ENCODE assay signal across 15 cellular contexts in the genomic region with DNA sequence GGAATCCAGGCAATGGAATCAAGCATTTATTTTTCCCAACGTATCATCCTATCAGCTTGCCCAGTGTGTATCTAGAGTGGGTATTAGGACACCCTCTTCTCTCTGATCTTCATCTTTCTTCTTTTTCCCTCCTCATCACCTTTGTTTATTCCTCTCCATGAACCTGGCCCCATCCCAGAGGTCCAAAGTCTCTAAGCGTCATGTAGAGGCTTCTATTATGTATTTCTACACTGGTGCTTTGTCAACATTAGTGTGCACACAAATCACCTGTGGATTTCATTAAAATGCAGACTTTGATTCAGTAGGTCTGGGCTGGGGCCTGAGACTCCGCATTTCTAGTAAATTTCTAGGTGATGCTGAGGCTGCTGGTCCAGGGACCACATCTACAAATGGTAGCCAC. TPM values are rescaled to one million over a fixed set of nuclear protein-coding genes. Genes with fewer than 3 reads are reported as not detected.
DNase-seq lines count a peak whose midpoint lies in the region; ATAC-seq, FAIRE-seq and TF ChIP-seq lines count a peak whose summit lies in the region.
"Had no signal": no experiment of that assay in that cellular context is flagged by ENCODE, and none has a peak within 500 bp of the region (broad histone marks: within the 10 kb centered on the region; RNA-seq: fewer than 3 reads in every experiment).

No MANE protein-coding gene starts in this region.

- CTCF ChIA-PET in HepG2 (lab: Yijun Ruan, JAX; ENCODE audit: low intra/inter-chr PET ratio, low total read pairs), result interaction anchor here (1.0 to 1.8 kb wide), 2 partner anchors 20 to 101 kb away, joined by 3 to 8 read pairs; partner anchors contain the start of gene PIP5K1B

- H3K36me3 Mint-ChIP-seq in activated T-helper 2 cell treated with anti-CD3 and anti-CD28 coated beads, Interferon-gamma antibody, Interleukin-2, Interleukin-4, amounts not matched to agents 10 μg/mL and 5 μg/mL and 100 μg/mL, durations not matched to agents 14 hours and 24 hours and 36 hours (ENCODE audit: low read depth), result no peaks in the 10 kb centered on the region
- peaks cover 6 to 8% of the 10 kb centered on the region in 2 donors for H3K36me3 Mint-ChIP-seq in stimulated activated naive B cell treated with anti-CD40 and anti-IgM and Interleukin-4, amounts not matched to agents 10 μg/mL and 1 μg/mL and 100 μg/mL, for 72 hours
- H3K36me3 Mint-ChIP-seq in HFFc6 (ENCODE audit: low read depth), result no peaks in the 10 kb centered on the region
- H3K36me3 Mint-ChIP-seq: CD4-positive, CD25-positive, alpha-beta regulatory T cell; IgD-negative memory B cell had no signal

- BruUV-seq in HepG2 (replicated peaks; lab: Mats Ljungman, UMichigan), result no TSS peak

- peaks cover 36% of the 10 kb centered on the region for H3K4me1 Mint-ChIP-seq in activated T-helper 2 cell treated with anti-CD3 and anti-CD28 coated beads, Interferon-gamma antibody, Interleukin-2, Interleukin-4, amounts not matched to agents 10 μg/mL and 5 μg/mL and 100 μg/mL, durations not matched to agents 14 hours and 24 hours and 36 hours (ENCODE audit: low read depth)
- H3K4me1 Mint-ChIP-seq in stimulated activated naive B cell treated with anti-CD40 and anti-IgM and Interleukin-4, amounts not matched to agents 10 μg/mL and 1 μg/mL and 100 μg/mL, for 72 hours, result peaks cover 20 to 27% of the 10 kb centered on the region in 2 donors
- no peaks in the 10 kb centered on the region for H3K4me1 Mint-ChIP-seq in HFFc6 (ENCODE audit: low read depth)

- ATAC-seq in HepG2 (peak; percentile 53), right lobe of liver (no peak)
- ATAC-seq in stimulated activated naive B cell treated with anti-CD40 and anti-IgM and Interleukin-4, amounts not matched to agents 10 μg/mL and 1 μg/mL and 100 μg/mL, for 72 hours (replicated peaks), result no peak

- H4K20me1 ChIP-seq in HepG2 (ENCODE audit: insufficient read depth, low read length) (no peaks in the 10 kb centered on the region), OCI-LY3 (ENCODE audit: insufficient read depth, low read length) (no peaks in the 10 kb centered on the region)
- H4K20me1 ChIP-seq: BLaER1 treated with 17β-estradiol and CSF1 and Interleukin-3, amounts not matched to agents 10 nM and 100 nM had no signal

- H3K36me3 ChIP-seq in HepG2 (replicated peaks in 1 of 2; ENCODE audit: control insufficient read depth in 1 of 2, insufficient read depth in 2 of 2, low read length in 2 of 2) (no peaks in the 10 kb centered on the region), right lobe of liver (no peaks in the 10 kb centered on the region), OCI-LY3 (replicated peaks; ENCODE audit: low read depth, low read length) (no peaks in the 10 kb centered on the region)
- H3K36me3 ChIP-seq: BLaER1 treated with 17β-estradiol and CSF1 and Interleukin-3, amounts not matched to agents 10 nM and 100 nM had no signal

- no peak for TF ChIP-seq RAD21 in HepG2 (CRISPR knock-in tag; IDR thresholded peaks at IDR 0.05)

- WGBS in HepG2 (ENCODE audit: low lambda C conversion rate), result 6% methylated on average over 3 of the region's 3 CpGs
- 55% methylated on average over 3 of the region's 3 CpGs for WGBS in right lobe of liver (ENCODE audit: insufficient coverage, low coverage, low lambda C conversion rate, missing lambda C conversion rate)

- in situ Hi-C loops in HepG2 (cut with HindIII; ENCODE audit: extremely low pct_ligation_motif_present, low pct_unique_long_range_greater_than_20kb), result no loop called here
- in situ Hi-C loops in GM13977 (cut with MboI; ENCODE audit: low pct_unique_long_range_greater_than_20kb, low sequenced_read_pairs, unreplicated experiment), result loop anchor here (10.0 kb wide), 1 partner anchor 90 kb away; no protein-coding TSS in a partner anchor

- H3K4me2 ChIP-seq in HepG2 (ENCODE audit: low read depth, low read length), result peak overlapping the region; percentile 63
- peak overlapping the region; percentile 65 for H3K4me2 ChIP-seq in OCI-LY3 (ENCODE audit: low read length)
- H3K4me2 ChIP-seq: BLaER1 treated with 17β-estradiol and CSF1 and Interleukin-3, amounts not matched to agents 10 nM and 100 nM had no signal

- peak overlapping the region in 1 of 3 experiments; percentile 13; a peak in 1 of 6 replicates for H3K4me3 ChIP-seq in HepG2 (replicated peaks in 1 of 3; ENCODE audit: insufficient read depth in 1 of 3, low read depth in 2 of 3, low read length in 3 of 3)
- no peak overlapping the region for H3K4me3 ChIP-seq in right lobe of liver
- peak overlapping the region; percentile 42; the same call in 1 of the 2 replicates for H3K4me3 ChIP-seq in OCI-LY3 (ENCODE audit: low read length)
- H3K4me3 ChIP-seq: BLaER1 treated with 17β-estradiol and CSF1 and Interleukin-3, amounts not matched to agents 10 nM and 100 nM had no signal

- peak; percentile 82 for DNase-seq in HepG2 (ENCODE audit: low spot score)
- DNase-seq in right lobe of liver, result no peak
- DNase-seq in activated T-helper 2 cell treated with anti-CD3 and anti-CD28 coated beads, Interferon-gamma antibody, Interleukin-2, Interleukin-4, amounts not matched to agents 10 μg/mL and 5 μg/mL and 100 μg/mL, durations not matched to agents 14 hours and 24 hours and 36 hours (ENCODE audit: low spot score), result no peak
- DNase-seq in stimulated activated naive B cell treated with anti-CD40 and anti-IgM and Interleukin-4, amounts not matched to agents 10 μg/mL and 1 μg/mL and 100 μg/mL, for 72 hours, result no peak
- DNase-seq in GM13977 (ENCODE audit: low spot score), result no peak
- DNase-seq in GM19239 (ENCODE audit: insufficient read length, low spot score), result no peak
- no peak for DNase-seq in HFFc6
- DNase-seq: GF-D8, GOT3 had no signal

- TF ChIP-seq POLR2A in HepG2 (IDR thresholded peaks at IDR 0.05; ENCODE audit: insufficient read depth in 1 of 2, low read depth in 2 of 2, low read length in 2 of 2), result no peak
- TF ChIP-seq POLR2A in right lobe of liver (IDR thresholded peaks at IDR 0.05), result no peak

- peak in 1 of 2 experiments; percentile 32; a peak in 2 of 4 replicates for TF ChIP-seq EP300 in HepG2 (IDR thresholded peaks at IDR 0.05; ENCODE audit: low read depth in 2 of 2, low read length in 2 of 2)
- no peak for TF ChIP-seq EP300 in HepG2 (CRISPR knock-in tag; IDR thresholded peaks at IDR 0.05; ENCODE audit: borderline replicate concordance)

- H3K4me3 Mint-ChIP-seq in activated T-helper 2 cell treated with anti-CD3 and anti-CD28 coated beads, Interferon-gamma antibody, Interleukin-2, Interleukin-4, amounts not matched to agents 10 μg/mL and 5 μg/mL and 100 μg/mL, durations not matched to agents 14 hours and 24 hours and 36 hours (ENCODE audit: low read depth), result no peak overlapping the region
- no peak overlapping the region for H3K4me3 Mint-ChIP-seq in stimulated activated naive B cell treated with anti-CD40 and anti-IgM and Interleukin-4, amounts not matched to agents 10 μg/mL and 1 μg/mL and 100 μg/mL, for 72 hours
- no peak overlapping the region for H3K4me3 Mint-ChIP-seq in HFFc6
- H3K4me3 Mint-ChIP-seq: CD4-positive, CD25-positive, alpha-beta regulatory T cell; H9; IgD-negative memory B cell had no signal

- H3K27me3 Mint-ChIP-seq in activated T-helper 2 cell treated with anti-CD3 and anti-CD28 coated beads, Interferon-gamma antibody, Interleukin-2, Interleukin-4, amounts not matched to agents 10 μg/mL and 5 μg/mL and 100 μg/mL, durations not matched to agents 14 hours and 24 hours and 36 hours (ENCODE audit: low read depth), result peaks cover 12% of the 10 kb centered on the region
- no peaks in the 10 kb centered on the region for H3K27me3 Mint-ChIP-seq in stimulated activated naive B cell treated with anti-CD40 and anti-IgM and Interleukin-4, amounts not matched to agents 10 μg/mL and 1 μg/mL and 100 μg/mL, for 72 hours
- H3K27me3 Mint-ChIP-seq in HFFc6 (ENCODE audit: insufficient read depth), result no peaks in the 10 kb centered on the region; the same call in 1 of the 2 replicates
- H3K27me3 Mint-ChIP-seq: IgD-negative memory B cell had no signal

- peaks cover 0 to 5% of the 10 kb centered on the region in 2 experiments; a peak in 1 of 5 replicates for H3K27me3 ChIP-seq in HepG2 (ENCODE audit: control insufficient read depth in 1 of 2, insufficient read depth in 2 of 2, low read length in 2 of 2)
- no peaks in the 10 kb centered on the region for H3K27me3 ChIP-seq in right lobe of liver
- H3K27me3 ChIP-seq in OCI-LY3 (ENCODE audit: low read depth, low read length), result peaks cover 62% of the 10 kb centered on the region
- H3K27me3 ChIP-seq: BLaER1 treated with 17β-estradiol and CSF1 and Interleukin-3, amounts not matched to agents 10 nM and 100 nM had no signal

- H3K9me3 Mint-ChIP-seq in activated T-helper 2 cell treated with anti-CD3 and anti-CD28 coated beads, Interferon-gamma antibody, Interleukin-2, Interleukin-4, amounts not matched to agents 10 μg/mL and 5 μg/mL and 100 μg/mL, durations not matched to agents 14 hours and 24 hours and 36 hours, result no peaks in the 10 kb centered on the region
- peaks cover 5 to 7% of the 10 kb centered on the region in 2 donors for H3K9me3 Mint-ChIP-seq in stimulated activated naive B cell treated with anti-CD40 and anti-IgM and Interleukin-4, amounts not matched to agents 10 μg/mL and 1 μg/mL and 100 μg/mL, for 72 hours
- no peaks in the 10 kb centered on the region; the same call in 1 of the 2 replicates for H3K9me3 Mint-ChIP-seq in HFFc6
- H3K9me3 Mint-ChIP-seq: H9, IgD-negative memory B cell had no signal

- H3K9ac ChIP-seq in HepG2 (ENCODE audit: insufficient read depth, low read depth, low read length), result no peak overlapping the region
- no peak overlapping the region for H3K9ac ChIP-seq in OCI-LY3 (ENCODE audit: low read length)
- H3K9ac ChIP-seq: BLaER1 treated with 17β-estradiol and CSF1 and Interleukin-3, amounts not matched to agents 10 nM and 100 nM had no signal

- intact Hi-C loops in HepG2 (cut with micrococcal nuclease; ENCODE audit: unreplicated experiment) (no loop called here), right lobe of liver (cut with DNase I) (no loop called here)
- intact Hi-C loops in activated T-helper 2 cell treated with anti-CD3 and anti-CD28 coated beads, Interferon-gamma antibody, Interleukin-2, Interleukin-4, amounts not matched to agents 10 μg/mL and 5 μg/mL and 100 μg/mL, durations not matched to agents 14 hours and 24 hours and 36 hours (cut with micrococcal nuclease), result loop anchor here (1.0 kb wide), 1 partner anchor 101 kb away; no protein-coding TSS in a partner anchor

- H3K9me3 ChIP-seq in HepG2 (ENCODE audit: low read length) (no peaks in the 10 kb centered on the region), right lobe of liver (no peaks in the 10 kb centered on the region), OCI-LY3 (ENCODE audit: insufficient read depth, low read length) (no peaks in the 10 kb centered on the region)
- H3K9me3 ChIP-seq: BLaER1 treated with 17β-estradiol and CSF1 and Interleukin-3, amounts not matched to agents 10 nM and 100 nM had no signal

- no peaks in the 10 kb centered on the region for H3K79me2 ChIP-seq in HepG2 (ENCODE audit: insufficient read depth, low read length)
- no peaks in the 10 kb centered on the region for H3K79me2 ChIP-seq in OCI-LY3 (ENCODE audit: low read length)

- H3K4me1 ChIP-seq in HepG2 (ENCODE audit: insufficient read depth, low read length), result peaks cover 24% of the 10 kb centered on the region
- H3K4me1 ChIP-seq in right lobe of liver, result no peaks in the 10 kb centered on the region
- peaks cover 11% of the 10 kb centered on the region for H3K4me1 ChIP-seq in OCI-LY3 (ENCODE audit: low read length)

- no peak overlapping the region for H3K27ac ChIP-seq in HepG2 (ENCODE audit: extremely low read length, insufficient read depth, low read length)
- H3K27ac ChIP-seq in right lobe of liver, result no peak overlapping the region
- no peak overlapping the region for H3K27ac ChIP-seq in OCI-LY3 (ENCODE audit: low read length)
- H3K27ac ChIP-seq: BLaER1 treated with 17β-estradiol and CSF1 and Interleukin-3, amounts not matched to agents 10 nM and 100 nM had no signal

- peak overlapping the region; percentile 56 for H3K27ac Mint-ChIP-seq in activated T-helper 2 cell treated with anti-CD3 and anti-CD28 coated beads, Interferon-gamma antibody, Interleukin-2, Interleukin-4, amounts not matched to agents 10 μg/mL and 5 μg/mL and 100 μg/mL, durations not matched to agents 14 hours and 24 hours and 36 hours
- peak overlapping the region; percentile 2 for H3K27ac Mint-ChIP-seq in stimulated activated naive B cell treated with anti-CD40 and anti-IgM and Interleukin-4, amounts not matched to agents 10 μg/mL and 1 μg/mL and 100 μg/mL, for 72 hours
- H3K27ac Mint-ChIP-seq in HFFc6, result no peak overlapping the region
- H3K27ac Mint-ChIP-seq: CD4-positive, CD25-positive, alpha-beta regulatory T cell; H9; IgD-negative memory B cell had no signal

- H2AFZ ChIP-seq in HepG2 (ENCODE audit: low read length) (no peak overlapping the region), OCI-LY3 (ENCODE audit: low read depth, low read length) (peak overlapping the region; percentile 88; the same call in 1 of the 2 replicates)

- FAIRE-seq in HepG2 (lab: Jason Lieb, UNC) (no peak), GM19239 (lab: Jason Lieb, UNC) (no peak)

- no peak for TF ChIP-seq CTCF in HepG2 (CRISPR knock-in tag; IDR thresholded peaks at IDR 0.05)
- no peak for TF ChIP-seq CTCF in right lobe of liver (IDR thresholded peaks at IDR 0.05)
- no peak for TF ChIP-seq CTCF in OCI-LY3 (IDR thresholded peaks at IDR 0.05; ENCODE audit: low read depth, low read length)
- no peak for TF ChIP-seq CTCF in GM13977 (IDR thresholded peaks at IDR 0.05; ENCODE audit: extremely low read depth, insufficient read depth, missing control alignments)
- no peak for TF ChIP-seq CTCF in HFFc6 (IDR thresholded peaks at IDR 0.05)

- POLR2A ChIA-PET in HepG2 (lab: Yijun Ruan, JAX), result interaction anchor here (1.3 to 1.5 kb wide), 2 partner anchors 21 to 94 kb away, joined by 3 read pairs; a partner anchor contains a TSS

RNA-seq across cellular contexts. Expression of gene PIP5K1B, which starts 19.8 kb away (rescaled TPM):
- total RNA-seq in HepG2 (2016; rRNA removed; fragmentation: Illumina TruSeq; extraction: Trizol) (15.8 and 20.9 TPM in 2 replicates), right lobe of liver (under 1 TPM in 2 of 6 experiments, not detected in 4; 0.27 to 0.71 TPM)
- 4.8 and 6.0 TPM in 2 replicates for total RNA-seq in HepG2 (2016; cell fraction: cytosol; rRNA removed; fragmentation: Illumina TruSeq; extraction: Trizol; ENCODE audit: low read depth)
- 14.6 and 19.9 TPM in 2 replicates for total RNA-seq in HepG2 (2016; cell fraction: insoluble cytoplasmic fraction; rRNA removed; fragmentation: Illumina TruSeq; extraction: Trizol)
- total RNA-seq in HepG2 (2016; cell fraction: membrane; rRNA removed; fragmentation: Illumina TruSeq; extraction: Trizol), result 15.0 and 15.8 TPM in 2 replicates
- total RNA-seq in HepG2 (2016; cell fraction: nucleus; rRNA removed; fragmentation: Illumina TruSeq; extraction: Trizol), result 22.1 and 23.7 TPM in 2 replicates
- 12.5 and 17.5 TPM in 2 replicates for polyA plus RNA-seq in HepG2 (2011; rRNA removed)
- 8.8 and 10.8 TPM in 2 replicates for polyA plus RNA-seq in HepG2 (2011; cell fraction: cytosol; rRNA removed)
- polyA plus RNA-seq in HepG2 (2011; cell fraction: nucleus; rRNA removed), result 7.1 and 7.2 TPM in 2 replicates
- polyA plus RNA-seq in HepG2 (2012), result 10.5 and 11.6 TPM in 2 replicates
- 4.0 and 4.9 TPM in 2 replicates for polyA plus RNA-seq in HepG2 (2016; cell fraction: cytosol; fragmentation: Illumina TruSeq; extraction: Trizol; ENCODE audit: low read depth)
- 22.2 and 24.8 TPM in 2 replicates for polyA plus RNA-seq in HepG2 (2016; cell fraction: insoluble cytoplasmic fraction; fragmentation: Illumina TruSeq; extraction: Trizol; ENCODE audit: low read depth)
- polyA plus RNA-seq in HepG2 (2016; cell fraction: membrane; fragmentation: Illumina TruSeq; extraction: Trizol; ENCODE audit: low read depth), result 11.2 and 13.2 TPM in 2 replicates
- polyA plus RNA-seq in HepG2 (2016; cell fraction: nucleus; fragmentation: Illumina TruSeq; extraction: Trizol; ENCODE audit: insufficient read depth, low read depth), result 11.5 and 12.3 TPM in 2 replicates
- polyA minus RNA-seq in HepG2 (2011; rRNA and poly(A)+ RNA removed; ENCODE audit: low replicate concordance), result 0.12 and 25.9 TPM in 2 replicates
- 11.4 and 11.6 TPM in 2 replicates for polyA minus RNA-seq in HepG2 (2011; cell fraction: cytosol; rRNA and poly(A)+ RNA removed)
- polyA minus RNA-seq in HepG2 (2011; cell fraction: nucleus; rRNA and poly(A)+ RNA removed), result 72.0 and 77.6 TPM in 2 replicates
- 76.2 and 77.2 TPM in 2 replicates for total RNA-seq in activated T-helper 2 cell treated with anti-CD3 and anti-CD28 coated beads, Interferon-gamma antibody, Interleukin-2, Interleukin-4, amounts not matched to agents 10 μg/mL and 5 μg/mL and 100 μg/mL, durations not matched to agents 14 hours and 24 hours and 36 hours
- total RNA-seq in HFFc6 (2021; fragmentation: NEBNext Ultra II Directional; extraction: Animal tissue kit (Norgen Biotek cat#: 25700)), result not detected
- total RNA-seq: A172 had no signal
